ENCODE assay signal across 8 cellular contexts in the genomic region with DNA sequence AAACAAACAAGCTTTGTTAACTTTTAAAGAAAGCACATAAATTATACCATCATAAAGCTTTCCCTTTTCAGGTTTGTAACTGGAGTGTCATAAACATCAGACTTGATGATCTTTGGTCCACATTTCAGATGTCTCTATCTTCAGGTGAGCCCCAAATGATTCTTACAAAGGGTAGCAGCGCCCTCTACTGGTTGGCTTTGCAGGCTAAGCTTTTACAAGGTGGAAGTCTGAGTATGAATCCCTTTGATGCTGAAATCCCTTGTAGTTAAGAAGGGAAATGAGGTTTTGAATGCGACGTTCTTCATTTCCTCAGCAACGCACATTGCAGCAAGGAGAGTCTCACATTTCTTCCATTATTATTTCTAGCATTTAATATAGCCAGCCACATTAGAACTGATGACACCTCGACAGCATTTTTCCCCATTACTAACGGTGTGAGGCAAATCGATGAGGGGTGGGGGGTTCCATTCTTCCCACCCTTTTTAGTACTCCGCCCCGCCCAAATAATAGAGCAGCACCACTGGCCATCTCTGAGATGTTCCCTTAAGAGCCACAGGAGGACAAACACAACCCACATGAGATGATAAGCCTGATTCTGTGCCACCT.
DNase-seq lines count a peak whose midpoint lies in the region; ATAC-seq and TF ChIP-seq lines count a peak whose summit lies in the region.

No MANE protein-coding gene starts in this region.

- H2AFZ ChIP-seq in PC-9 (no peak overlapping the region), parathyroid adenoma (no peak overlapping the region)

- no peaks in the 10 kb centered on the region for H3K9me2 ChIP-seq in PC-9 (ENCODE audit: insufficient read depth)

- H3K27me3 ChIP-seq in PC-9 (ENCODE audit: insufficient read depth, low read depth) (no peaks in the 10 kb centered on the region), parathyroid adenoma (ENCODE audit: control insufficient read depth, insufficient read depth, low read length) (no peaks in the 10 kb centered on the region)

- TF ChIP-seq CTCF in PC-9 (conservative IDR thresholded peaks at IDR 0.05) (peak; percentile 86), fibroblast of villous mesenchyme (IDR thresholded peaks at IDR 0.05; ENCODE audit: insufficient read depth, low read depth, low read length) (peak; percentile 96), parathyroid adenoma (IDR thresholded peaks at IDR 0.05) (peak; percentile 32)

- H3K36me3 ChIP-seq in PC-9 (ENCODE audit: low read depth), result no peaks in the 10 kb centered on the region
- no peaks in the 10 kb centered on the region for H3K36me3 ChIP-seq in parathyroid adenoma (ENCODE audit: control insufficient read depth, insufficient read depth, low read length)

- POLR2A ChIA-PET in PC-9 (lab: Charles Lee; ENCODE audit: unreplicated experiment), result no interaction called here

- H3K79me2 ChIP-seq in PC-9 (ENCODE audit: low read depth) (no peaks in the 10 kb centered on the region), parathyroid adenoma (no peaks in the 10 kb centered on the region)

- CTCF ChIA-PET in PC-9 (lab: Charles Lee), result interaction anchor here (1.6 kb wide), 1 partner anchor 126 kb away, joined by 3 read pairs; a partner anchor contains a TSS

- H3K4me1 ChIP-seq in PC-9 (replicated peaks; ENCODE audit: insufficient read depth) (no peaks in the 10 kb centered on the region), parathyroid adenoma (no peaks in the 10 kb centered on the region)

- no TSS peak for BruUV-seq in PC-9 (replicated peaks; lab: Mats Ljungman, UMichigan)

- peak; percentile 93 for ATAC-seq in GM21723 (IDR thresholded peaks at IDR 0.05; ENCODE audit: unreplicated experiment)

- H3K27ac ChIP-seq in PC-9 (no peak overlapping the region), parathyroid adenoma (no peak overlapping the region)

- peak; percentile 74 for DNase-seq in EL
- DNase-seq in KG1 (lab: John Stamatoyannopoulos, UW), result peak; percentile 43
- peak; percentile 46 to 72 for DNase-seq in PC-9
- peak; percentile 80 to 81 for DNase-seq in activated T-cell treated with anti-CD3 and anti-CD28 coated beads, Interleukin-2, amount 50 U/mL, for 48 hours
- peak; percentile 81 for DNase-seq in fibroblast of villous mesenchyme (ENCODE audit: low read depth)
- DNase-seq in ureter (ENCODE audit: low spot score), result peak; percentile 89

- no peaks in the 10 kb centered on the region for H3F3A ChIP-seq in PC-9 (ENCODE audit: insufficient read depth, low read depth)

- intact Hi-C loops in PC-9 (cut with micrococcal nuclease; ENCODE audit: unreplicated experiment), result loop anchor here (2.0 to 5.0 kb wide), 4 partner anchors 306 to 1441 kb away; no protein-coding TSS in a partner anchor

- H3K4me2 ChIP-seq in PC-9, result no peak overlapping the region
- H3K4me2 ChIP-seq in parathyroid adenoma (ENCODE audit: low read length), result no peak overlapping the region

- H4K20me1 ChIP-seq in PC-9 (ENCODE audit: insufficient read depth), result no peaks in the 10 kb centered on the region

- no peak overlapping the region for H3K4me3 ChIP-seq in PC-9
- H3K4me3 ChIP-seq in fibroblast of villous mesenchyme (ENCODE audit: low read depth, low read length), result no peak overlapping the region
- H3K4me3 ChIP-seq in parathyroid adenoma (ENCODE audit: low read depth, low read length), result no peak overlapping the region

- no peak overlapping the region for H3K9ac ChIP-seq in parathyroid adenoma

- H3K9me3 ChIP-seq in PC-9 (ENCODE audit: insufficient read depth, low read depth), result no peaks in the 10 kb centered on the region
- H3K9me3 ChIP-seq in parathyroid adenoma (ENCODE audit: control insufficient read depth, low read length), result no peaks in the 10 kb centered on the region

Comparison
In these comparisons a context has a peak if more than half of its experiments do, and no peak if none do; other contexts are left out.
1. CTCF ChIP-seq: peak in every context shown above with its lines; median percentile 96 in fibroblast of villous mesenchyme; 86 in PC-9; 32 in parathyroid adenoma.